ENCODE assay signal across 1 cellular context in the genomic region with DNA sequence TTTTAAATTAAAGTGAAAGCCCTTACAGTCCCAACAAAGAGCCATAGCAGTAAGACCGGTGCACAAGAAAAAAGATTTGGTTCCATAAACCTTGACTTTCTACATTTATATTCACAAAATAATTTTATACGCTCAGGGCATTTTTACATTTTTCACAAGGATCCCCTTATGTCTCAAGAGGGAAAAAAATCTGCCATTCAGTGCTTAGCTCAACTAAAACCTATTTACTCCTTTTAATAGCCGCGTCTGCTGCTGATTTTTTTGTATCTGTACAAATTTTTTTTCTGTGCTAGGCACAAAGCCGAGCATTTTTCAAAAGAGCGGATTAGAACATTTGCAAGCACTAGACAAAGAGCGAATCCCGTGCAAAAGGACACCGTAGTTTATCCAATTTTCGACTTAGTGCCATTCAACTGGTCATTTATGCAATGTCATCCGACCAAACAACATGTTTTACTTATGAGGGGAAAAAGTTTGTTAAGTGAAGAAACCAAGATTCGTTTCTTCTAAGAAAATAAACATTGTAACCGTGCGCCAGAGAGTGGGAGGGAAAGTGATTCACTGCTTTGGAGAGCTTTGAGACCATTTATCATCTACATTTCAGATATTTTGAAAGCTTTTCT.
TF ChIP-seq lines count a peak whose summit lies in the region.

No MANE protein-coding gene starts in this region.

TF ChIP-seq in GM23338, 12 proteins besides CTCF, POLR2A, EP300 and RAD21 (continued from another document):
- TF ChIP-seq, protein P1, sequence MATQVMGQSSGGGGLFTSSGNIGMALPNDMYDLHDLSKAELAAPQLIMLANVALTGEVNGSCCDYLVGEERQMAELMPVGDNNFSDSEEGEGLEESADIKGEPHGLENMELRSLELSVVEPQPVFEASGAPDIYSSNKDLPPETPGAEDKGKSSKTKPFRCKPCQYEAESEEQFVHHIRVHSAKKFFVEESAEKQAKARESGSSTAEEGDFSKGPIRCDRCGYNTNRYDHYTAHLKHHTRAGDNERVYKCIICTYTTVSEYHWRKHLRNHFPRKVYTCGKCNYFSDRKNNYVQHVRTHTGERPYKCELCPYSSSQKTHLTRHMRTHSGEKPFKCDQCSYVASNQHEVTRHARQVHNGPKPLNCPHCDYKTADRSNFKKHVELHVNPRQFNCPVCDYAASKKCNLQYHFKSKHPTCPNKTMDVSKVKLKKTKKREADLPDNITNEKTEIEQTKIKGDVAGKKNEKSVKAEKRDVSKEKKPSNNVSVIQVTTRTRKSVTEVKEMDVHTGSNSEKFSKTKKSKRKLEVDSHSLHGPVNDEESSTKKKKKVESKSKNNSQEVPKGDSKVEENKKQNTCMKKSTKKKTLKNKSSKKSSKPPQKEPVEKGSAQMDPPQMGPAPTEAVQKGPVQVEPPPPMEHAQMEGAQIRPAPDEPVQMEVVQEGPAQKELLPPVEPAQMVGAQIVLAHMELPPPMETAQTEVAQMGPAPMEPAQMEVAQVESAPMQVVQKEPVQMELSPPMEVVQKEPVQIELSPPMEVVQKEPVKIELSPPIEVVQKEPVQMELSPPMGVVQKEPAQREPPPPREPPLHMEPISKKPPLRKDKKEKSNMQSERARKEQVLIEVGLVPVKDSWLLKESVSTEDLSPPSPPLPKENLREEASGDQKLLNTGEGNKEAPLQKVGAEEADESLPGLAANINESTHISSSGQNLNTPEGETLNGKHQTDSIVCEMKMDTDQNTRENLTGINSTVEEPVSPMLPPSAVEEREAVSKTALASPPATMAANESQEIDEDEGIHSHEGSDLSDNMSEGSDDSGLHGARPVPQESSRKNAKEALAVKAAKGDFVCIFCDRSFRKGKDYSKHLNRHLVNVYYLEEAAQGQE (IDR thresholded peaks at IDR 0.05; ENCODE audit: unreplicated experiment), result no peak
- no peak for TF ChIP-seq ETS1 (IDR thresholded peaks at IDR 0.05)
